ENCODE assay signal across 15 cellular contexts in genomic region chr12:23895792-23896218, GRCh38. TPM values are rescaled to one million over a fixed set of nuclear protein-coding genes. Genes with fewer than 3 reads are reported as not detected.
DNase-seq lines count a peak whose midpoint lies in the region; ATAC-seq, FAIRE-seq and TF ChIP-seq lines count a peak whose summit lies in the region.
"Had no signal": no experiment of that assay in that cellular context is flagged by ENCODE, and none has a peak within 500 bp of the region (broad histone marks: within the 10 kb centered on the region; RNA-seq: fewer than 3 reads in every experiment).

No MANE protein-coding gene starts in this region.

- H3K36me3 ChIP-seq in H1 (ENCODE audit: control insufficient read depth in 2 of 4, insufficient read depth in 4 of 4, low read length in 3 of 4): no peaks in the 10 kb centered on the region
- H3K36me3 ChIP-seq in neuronal stem cell (replicated peaks in 1 of 2; ENCODE audit: control insufficient read depth in 2 of 2, insufficient read depth in 2 of 2, low read length in 2 of 2): peaks cover 6 to 33% of the 10 kb centered on the region in 2 donors

- H3K4me2 ChIP-seq in H1 (ENCODE audit: insufficient read depth in 1 of 2, low read depth in 2 of 2, low read length in 2 of 2): peak overlapping the region; percentile 25 to 35; a peak in 2 of 4 replicates
- H3K4me2 ChIP-seq in neuronal stem cell (ENCODE audit: insufficient read depth, low read length, poor library complexity, severe bottlenecking): no peak overlapping the region

- H2BK12ac ChIP-seq in H1 (ENCODE audit: low read depth, low read length) (peak overlapping the region; percentile 89; the same call in 1 of the 2 replicates), neuronal stem cell (ENCODE audit: low read length) (no peak overlapping the region)

- H2BK15ac ChIP-seq in H1 (ENCODE audit: low read length): no peak overlapping the region
- H2BK15ac ChIP-seq in neuronal stem cell (ENCODE audit: low read length): no peak overlapping the region

- H2BK20ac ChIP-seq in H1 (ENCODE audit: low read length): no peak overlapping the region

- peak; percentile 83 for FAIRE-seq in H1 (lab: Jason Lieb, UNC)
- FAIRE-seq: keratinocyte had no signal

- H3K56ac ChIP-seq in H1 (replicated peaks; ENCODE audit: insufficient read length, low read depth, low read length): no peak overlapping the region

- ATAC-seq in HG03095 (IDR thresholded peaks at IDR 0.05; ENCODE audit: unreplicated experiment): no peak

- H3K23ac ChIP-seq in H1 (ENCODE audit: insufficient read length) (no peak overlapping the region), neuronal stem cell (ENCODE audit: low read depth, low read length, poor library complexity) (no peak overlapping the region)

- TF ChIP-seq EP300 in H1 (IDR thresholded peaks at IDR 0.05; ENCODE audit: borderline replicate concordance in 1 of 2, low read depth in 2 of 2, low read length in 2 of 2): no peak

- WGBS in H1 (ENCODE audit: extremely low coverage in 1 of 2, insufficient coverage in 1 of 2, insufficient read length in 1 of 2, insufficient replicate concordance in 2 of 2, low coverage in 1 of 2, low lambda C conversion rate in 2 of 2, missing lambda C conversion rate in 1 of 2), 2 experiments: 51% methylated on average over 5 of the region's 5 CpGs; no CpG with 5 or more reads in 1 of the 2 experiments
- no CpG with 5 or more reads among the region's 5 CpGs for WGBS in neuronal stem cell (ENCODE audit: extremely low coverage in 2 of 2, insufficient read length in 2 of 2, insufficient replicate concordance in 1 of 2), 2 donors

- H4K8ac ChIP-seq in H1 (ENCODE audit: extremely low read depth, insufficient read depth, low read length) (no peak overlapping the region), neuronal stem cell (ENCODE audit: low read depth, low read length) (no peak overlapping the region)

- H3K14ac ChIP-seq in H1 (ENCODE audit: insufficient read length) (no peak overlapping the region), neuronal stem cell (ENCODE audit: low read length) (no peak overlapping the region)

- H4K5ac ChIP-seq in H1 (ENCODE audit: insufficient read length, low read depth, low read length): no peak overlapping the region

- no peaks in the 10 kb centered on the region for H4K20me1 ChIP-seq in H1 (replicated peaks in 1 of 2; ENCODE audit: control insufficient read depth in 1 of 2, insufficient read depth in 2 of 2, low read length in 2 of 2)

- no peaks in the 10 kb centered on the region for H3K23me2 ChIP-seq in H1 (ENCODE audit: low read depth, low read length)

- H2BK120ac ChIP-seq in H1 (replicated peaks; ENCODE audit: low read depth, low read length) (no peak overlapping the region), neuronal stem cell (ENCODE audit: low read depth, low read length) (no peak overlapping the region)

- H3K79me1 ChIP-seq in H1 (ENCODE audit: low read depth, low read length) (no peaks in the 10 kb centered on the region), neuronal stem cell (ENCODE audit: low read depth, low read length) (no peaks in the 10 kb centered on the region)

- H3K4ac ChIP-seq in H1 (replicated peaks; ENCODE audit: insufficient read length, low read depth, low read length) (no peak overlapping the region), neuronal stem cell (ENCODE audit: low read length) (no peak overlapping the region)

- DNase-seq in M059J (ENCODE audit: low read depth): peak; percentile 14
- DNase-seq in NCI-H2227 (lab: John Stamatoyannopoulos, UW; ENCODE audit: unreplicated experiment): peak; percentile 48
- DNase-seq in H1 (ENCODE audit: low read depth in 1 of 2, low spot score in 2 of 2): peak; percentile 19 to 50
- DNase-seq in neuronal stem cell (ENCODE audit: low spot score): peak; percentile 89
- no peak for DNase-seq in effector CD4-positive, alpha-beta T cell
- no peak for DNase-seq in foreskin fibroblast
- DNase-seq in HK-2 (ENCODE audit: unreplicated experiment): no peak
- DNase-seq: activated CD4-positive, alpha-beta T cell treated with anti-CD3 and anti-CD28 coated beads, Interleukin-2, amount 50 U/mL, for 48 hours; activated naive CD8-positive, alpha-beta T cell treated with anti-CD3 and anti-CD28 coated beads, Interleukin-2, amount 10 ng/mL, durations not matched to agents 7 days and 5 days; CD4-positive, alpha-beta memory T cell; IMR-90; stimulated activated CD4-positive, alpha-beta T cell treated with anti-CD3 and anti-CD28 coated beads, Interleukin-4, amount 100 ng/mL, for 4 hours; T-helper 1 cell had no signal

- H3K4me1 ChIP-seq in H1 (replicated peaks in 1 of 4; ENCODE audit: control insufficient read depth in 3 of 4, insufficient read depth in 4 of 4, low read length in 3 of 4) (peaks cover 0 to 6% (median 4%) of the 10 kb centered on the region in 4 experiments; a peak in 3 of 7 replicates), neuronal stem cell (ENCODE audit: control insufficient read depth in 2 of 2, insufficient read depth in 1 of 2, low read depth in 1 of 2, low read length in 2 of 2) (peaks cover 7 to 17% of the 10 kb centered on the region in 2 donors)

- peak in 1 of 2 experiments; percentile 46; a peak in 1 of 3 replicates for TF ChIP-seq POLR2A in H1 (IDR thresholded peaks at IDR 0.05; ENCODE audit: control extremely low read depth in 1 of 2, low read depth in 2 of 2, low read length in 2 of 2)

- no peaks in the 10 kb centered on the region for H3K27me3 ChIP-seq in H1 (replicated peaks in 1 of 4; ENCODE audit: control insufficient read depth in 3 of 4, extremely low read depth in 1 of 4, insufficient read depth in 3 of 4, low read length in 3 of 4)
- H3K27me3 ChIP-seq in neuronal stem cell (ENCODE audit: control insufficient read depth in 3 of 3, insufficient read depth in 3 of 3, low read depth in 1 of 3, low read length in 3 of 3): no peaks in the 10 kb centered on the region

- H3K9ac ChIP-seq in H1 (replicated peaks in 1 of 4; ENCODE audit: extremely low read depth in 1 of 4, low read depth in 3 of 4, low read length in 3 of 4) (0 out of 7 replicates have a peak overlapping the region, but pooled peaks of 1 of the 4 experiments have one; percentile 27), neuronal stem cell (ENCODE audit: low read depth, low read length, poor library complexity) (no peak overlapping the region)

- H3K79me2 ChIP-seq in H1 (ENCODE audit: control insufficient read depth in 1 of 2, insufficient read depth in 2 of 2, low read length in 2 of 2): no peaks in the 10 kb centered on the region

- H4K91ac ChIP-seq in H1 (replicated peaks; ENCODE audit: insufficient read length, low read length) (peak overlapping the region; percentile 68), neuronal stem cell (ENCODE audit: low read depth, low read length, poor library complexity) (no peak overlapping the region)

- H3K9me3 ChIP-seq in H1 (ENCODE audit: insufficient read depth in 2 of 2, low read depth in 1 of 2, low read length in 1 of 2) (no peaks in the 10 kb centered on the region), neuronal stem cell (replicated peaks in 1 of 2; ENCODE audit: control insufficient read depth in 2 of 2, insufficient read depth in 1 of 2, low read depth in 1 of 2, low read length in 2 of 2) (peaks cover 0 to 4% of the 10 kb centered on the region in 2 donors)

- POLR2A ChIA-PET in H1 (lab: Charles Lee; ENCODE audit: partially characterized antibody): no interaction called here

- H2AK5ac ChIP-seq in H1 (ENCODE audit: low read depth, low read length) (no peak overlapping the region), neuronal stem cell (ENCODE audit: low read depth, low read length) (no peak overlapping the region)

- H3K27ac ChIP-seq in H1 (ENCODE audit: low read depth, low read length) (peak overlapping the region; percentile 74), neuronal stem cell (replicated peaks; ENCODE audit: low read length) (peak overlapping the region; percentile 94)

- H3K4me3 ChIP-seq in H1 (ENCODE audit: extremely low read depth in 1 of 4, insufficient read depth in 2 of 4, low read depth in 3 of 4, low read length in 4 of 4): no peak overlapping the region
- H3K4me3 ChIP-seq in neuronal stem cell (ENCODE audit: low read length in 2 of 2): no peak overlapping the region
- H3K4me3 ChIP-seq in foreskin fibroblast (ENCODE audit: low read depth in 1 of 2, low read length in 2 of 2): no peak overlapping the region

- CTCF ChIA-PET in H1 (lab: Charles Lee; ENCODE audit: partially characterized antibody): interaction anchor here (0.7 kb wide), 1 partner anchor 1240 kb away, joined by 3 read pairs; no protein-coding TSS in a partner anchor

- H2BK5ac ChIP-seq in H1 (ENCODE audit: low read depth, low read length) (peak overlapping the region; percentile 57; the same call in 1 of the 2 replicates), neuronal stem cell (ENCODE audit: low read length) (no peak overlapping the region)

- TF ChIP-seq CTCF in H1 (IDR thresholded peaks at IDR 0.05; ENCODE audit: control extremely low read depth in 1 of 3, insufficient read depth in 1 of 3, low read depth in 1 of 3, low read length in 3 of 3) (no peak), foreskin fibroblast (IDR thresholded peaks at IDR 0.05; ENCODE audit: low read depth, low read length) (no peak)

- peak overlapping the region; percentile 7; the same call in 1 of the 2 replicates for H3K18ac ChIP-seq in H1 (ENCODE audit: extremely low read depth, low read length)
- no peak overlapping the region for H3K18ac ChIP-seq in neuronal stem cell (ENCODE audit: low read length)

- peak overlapping the region; percentile 97 for H2AFZ ChIP-seq in H1 (ENCODE audit: low read length)
- no peak overlapping the region for H2AFZ ChIP-seq in neuronal stem cell (ENCODE audit: low read length)

- TF ChIP-seq RAD21 in H1 (IDR thresholded peaks at IDR 0.05 in 1 of 2, conservative IDR thresholded peaks at IDR 0.05 in 1 of 2; ENCODE audit: low read depth in 2 of 2, low read length in 2 of 2): no peak

TF ChIP-seq in H1, 55 proteins besides CTCF, POLR2A, EP300 and RAD21 (continues in another document):
- no peak for TF ChIP-seq EZH2 (IDR thresholded peaks at IDR 0.05; ENCODE audit: low read depth, low read length, severe bottlenecking)
- no peak for TF ChIP-seq FOSL1 (IDR thresholded peaks at IDR 0.05; ENCODE audit: insufficient read depth, low read depth, low read length)
- peak; percentile 42; the same call in 1 of the 2 replicates for TF ChIP-seq YY1 (IDR thresholded peaks at IDR 0.05; ENCODE audit: low read depth, low read length)
- TF ChIP-seq TAF1 (IDR thresholded peaks at IDR 0.05; ENCODE audit: low read depth, low read length): 0 out of 2 replicates have a peak, but pooled peaks have one; percentile 27

RNA-seq across cellular contexts. Expression of gene SOX5, which starts 53.7 kb away (rescaled TPM):
- 1.6 and 4.1 TPM in 2 replicates for total RNA-seq in M059J (2014; rRNA removed; shearing (Covaris generic))
- 1.1 and 2.6 TPM in 2 replicates for total RNA-seq in H1 (2021; fragmentation: NEBNext Ultra II Directional; extraction: Animal tissue kit (Norgen Biotek cat#: 25700))
- 1.9 and 2.2 TPM in 2 replicates for polyA plus RNA-seq in H1 (2011; rRNA removed)
- polyA plus RNA-seq in H1 (2011; cell fraction: cytosol; rRNA removed): 1.2 TPM
- polyA plus RNA-seq in H1 (2011; cell fraction: nucleus; rRNA removed): 1.9 TPM
- 0.85 to 1.7 TPM (median 1.5 TPM) in 4 replicates for polyA plus RNA-seq in H1 (2012, experiment 1 of 2)
- polyA plus RNA-seq in H1 (2012, experiment 2 of 2): 0.25 TPM
- polyA plus RNA-seq in H1 (2013, experiment 1 of 2): 0.61 TPM
- polyA plus RNA-seq in H1 (2013, experiment 2 of 2): 0.42 TPM
- polyA minus RNA-seq in H1 (2011; rRNA and poly(A)+ RNA removed): 7.7 and 8.2 TPM in 2 replicates
- polyA minus RNA-seq in H1 (2011; cell fraction: cytosol; rRNA and poly(A)+ RNA removed): 4.4 TPM
- 16.2 TPM for polyA minus RNA-seq in H1 (2011; cell fraction: nucleus; rRNA and poly(A)+ RNA removed)
- polyA plus RNA-seq in neuronal stem cell (2013, experiment 1 of 2): 28.7 TPM
- 29.6 TPM for polyA plus RNA-seq in neuronal stem cell (2013, experiment 2 of 2)
- total RNA-seq: activated naive CD8-positive, alpha-beta T cell treated with anti-CD3 and anti-CD28 coated beads, Interleukin-2, amount 10 ng/mL, durations not matched to agents 7 days and 5 days; CD4-positive, alpha-beta memory T cell had no signal
- polyA plus RNA-seq: keratinocyte had no signal

Comparison
In these comparisons a context has a peak if more than half of its experiments do, and no peak if none do; other contexts are left out.
1. DNase-seq: peak in M059J (single experiment), NCI-H2227 (single experiment), H1 (2 of 2) and neuronal stem cell (single experiment); none in effector CD4-positive, alpha-beta T cell (single experiment), foreskin fibroblast (0 of 2) and HK-2 (single experiment).